ENCODE assay signal across 19 cellular contexts in genomic region chr4:171342646-171343045, GRCh38.
DNase-seq lines count a peak whose midpoint lies in the region; ATAC-seq, FAIRE-seq and TF ChIP-seq lines count a peak whose summit lies in the region.
"Had no signal": no experiment of that assay in that cellular context is flagged by ENCODE, and none has a peak within 500 bp of the region (broad histone marks: within the 10 kb centered on the region; RNA-seq: fewer than 3 reads in every experiment).

No MANE protein-coding gene starts in this region.

- no peaks in the 10 kb centered on the region for H3K27me3 Mint-ChIP-seq in progenitor cell of endocrine pancreas

- no peak overlapping the region for H3K27ac Mint-ChIP-seq in progenitor cell of endocrine pancreas
- H3K27ac Mint-ChIP-seq: CD14-positive monocyte; HFFc6; T-helper 1 cell treated with Interleukin-12 subunit alpha and Interleukin-12 subunit beta and Interleukin-4 antibody, amounts not matched to agents 30 μg/mL and 1 μg/mL, for 36 hours had no signal

- H3K4me3 ChIP-seq in SK-N-SH (ENCODE audit: low read depth in 2 of 2, low read length in 1 of 2): no peak overlapping the region

- no peak for TF ChIP-seq CTCF in D721Med (IDR thresholded peaks at IDR 0.05; ENCODE audit: insufficient read depth, missing control alignments)
- no peak for TF ChIP-seq CTCF in SK-N-SH (IDR thresholded peaks at IDR 0.05)
- TF ChIP-seq CTCF in progenitor cell of endocrine pancreas (IDR thresholded peaks at IDR 0.05; ENCODE audit: unreplicated experiment): no peak

- 37% methylated on average over 3 of the region's 3 CpGs for WGBS in SK-N-SH (ENCODE audit: low lambda C conversion rate)

- no peaks in the 10 kb centered on the region for H3K9me3 Mint-ChIP-seq in progenitor cell of endocrine pancreas (ENCODE audit: low read depth)
- H3K9me3 Mint-ChIP-seq: HFFc6; T-helper 1 cell treated with Interleukin-12 subunit alpha and Interleukin-12 subunit beta and Interleukin-4 antibody, amounts not matched to agents 30 μg/mL and 1 μg/mL, for 36 hours had no signal

- no peak overlapping the region for H3K4me2 ChIP-seq in SK-N-SH
- H3K4me2 ChIP-seq: KMS-11 had no signal

- H3K9me3 ChIP-seq in SK-N-SH: no peaks in the 10 kb centered on the region

- ATAC-seq in SK-N-SH treated with all-trans-retinoic acid at 6 μM for 48 hours: no peak

- no peaks in the 10 kb centered on the region for H3F3A ChIP-seq in SK-N-SH (replicated peaks; ENCODE audit: insufficient read depth)

- H3K4me1 ChIP-seq in SK-N-SH (ENCODE audit: control insufficient read depth in 1 of 2, insufficient read depth in 2 of 2, low read depth in 1 of 2, low read length in 1 of 2): no peaks in the 10 kb centered on the region

- H3K27me3 ChIP-seq in SK-N-SH (ENCODE audit: insufficient read depth): no peaks in the 10 kb centered on the region

- no peaks in the 10 kb centered on the region for H3K9me2 ChIP-seq in SK-N-SH

- no peak for TF ChIP-seq RAD21 in SK-N-SH (IDR thresholded peaks at IDR 0.05; ENCODE audit: low read length)

- no peak for TF ChIP-seq EP300 in SK-N-SH (IDR thresholded peaks at IDR 0.05; ENCODE audit: borderline replicate concordance in 1 of 2, low read depth in 1 of 2, low read length in 1 of 2)

- DNase-seq in D721Med (ENCODE audit: insufficient read length, low spot score) (no peak), NCI-H524 (lab: John Stamatoyannopoulos, UW) (peak; percentile 85 to 93), UCSD-AML1 (lab: John Stamatoyannopoulos, UW; ENCODE audit: unreplicated experiment) (peak; percentile 15), pons (ENCODE audit: low spot score) (peak; percentile 3), SK-N-SH (no peak), progenitor cell of endocrine pancreas (ENCODE audit: low spot score, unreplicated experiment) (no peak)
- DNase-seq: DMS153, HFFc6, NCI-H1417 treated with DMSO at 0.1 percent for 48 hours, NCI-H187 treated with DMSO at 0.1 percent for 48 hours, NCI-H748 treated with DMSO at 0.1 percent for 48 hours, SHP77 had no signal

- POLR2A ChIA-PET in SK-N-SH (lab: Yijun Ruan, JAX): no interaction called here

- no peaks in the 10 kb centered on the region for H3K4me1 Mint-ChIP-seq in progenitor cell of endocrine pancreas (ENCODE audit: low read depth)

- no peaks in the 10 kb centered on the region for H4K20me1 ChIP-seq in SK-N-SH (ENCODE audit: insufficient read depth)

- H2AFZ ChIP-seq in SK-N-SH (ENCODE audit: low read depth): no peak overlapping the region

- no peaks in the 10 kb centered on the region for H3K36me3 ChIP-seq in SK-N-SH (replicated peaks in 1 of 2; ENCODE audit: control insufficient read depth in 1 of 2, insufficient read depth in 2 of 2, low read length in 1 of 2)

- no peaks in the 10 kb centered on the region for H3K79me2 ChIP-seq in SK-N-SH (ENCODE audit: insufficient read depth)

- no peaks in the 10 kb centered on the region for H3K36me3 Mint-ChIP-seq in progenitor cell of endocrine pancreas (ENCODE audit: insufficient read depth)
- H3K36me3 Mint-ChIP-seq: CD14-positive monocyte had no signal

- H3K9ac ChIP-seq in SK-N-SH: no peak overlapping the region
- H3K9ac ChIP-seq: KMS-11 had no signal

- no peak overlapping the region for H3K4me3 Mint-ChIP-seq in progenitor cell of endocrine pancreas (ENCODE audit: low read depth)
- H3K4me3 Mint-ChIP-seq: CD14-positive monocyte; HFFc6; T-helper 1 cell treated with Interleukin-12 subunit alpha and Interleukin-12 subunit beta and Interleukin-4 antibody, amounts not matched to agents 30 μg/mL and 1 μg/mL, for 36 hours had no signal

- peak; percentile 94 for FAIRE-seq in D721Med (lab: Jason Lieb, UNC)
- FAIRE-seq: GM12892, GM18507, H54 had no signal

- CTCF ChIA-PET in SK-N-SH (lab: Yijun Ruan, JAX): no interaction called here

- H3K27ac ChIP-seq in SK-N-SH (ENCODE audit: low read depth in 2 of 2, low read length in 1 of 2): no peak overlapping the region
- H3K27ac ChIP-seq: KMS-11 had no signal

TF ChIP-seq in SK-N-SH, 30 proteins besides CTCF, POLR2A, EP300 and RAD21:
- TF ChIP-seq RFX5 (IDR thresholded peaks at IDR 0.05; ENCODE audit: low read length): no peak
- no peak for TF ChIP-seq SIN3A (IDR thresholded peaks at IDR 0.05; ENCODE audit: borderline replicate concordance, low read depth, low read length)
- no peak for TF ChIP-seq POLR2AphosphoS5 (IDR thresholded peaks at IDR 0.05; ENCODE audit: low read depth, low read length)
- TF ChIP-seq FOSL2 (IDR thresholded peaks at IDR 0.05; ENCODE audit: borderline replicate concordance, low read depth): no peak
- no peak for TF ChIP-seq ELF1 (IDR thresholded peaks at IDR 0.05)
- no peak for TF ChIP-seq USF1 (IDR thresholded peaks at IDR 0.05; ENCODE audit: borderline replicate concordance, low read depth)

TF ChIP-seq in SK-N-SH treated with all-trans-retinoic acid at 6 μM for 48 hours, 23 proteins besides CTCF, POLR2A, EP300 and RAD21:
- no peak for TF ChIP-seq RARB (CRISPR knock-in tag; IDR thresholded peaks at IDR 0.05)
- no peak for TF ChIP-seq OSR1 (CRISPR knock-in tag; IDR thresholded peaks at IDR 0.05)
- no peak for TF ChIP-seq TSHZ2 (CRISPR knock-in tag; IDR thresholded peaks at IDR 0.05)
- TF ChIP-seq PPARA (CRISPR knock-in tag; IDR thresholded peaks at IDR 0.05; ENCODE audit: borderline replicate concordance): no peak
- no peak for TF ChIP-seq TCF4 (CRISPR knock-in tag; IDR thresholded peaks at IDR 0.05; ENCODE audit: borderline replicate concordance)
- TF ChIP-seq POU6F1 (CRISPR knock-in tag; IDR thresholded peaks at IDR 0.05; ENCODE audit: borderline replicate concordance, low read depth): no peak
- no peak for TF ChIP-seq GLIS3 (CRISPR knock-in tag; IDR thresholded peaks at IDR 0.05)
- no peak for TF ChIP-seq ZNF8 (CRISPR knock-in tag; IDR thresholded peaks at IDR 0.05)
- no peak for TF ChIP-seq BACH2 (CRISPR knock-in tag; IDR thresholded peaks at IDR 0.05; ENCODE audit: borderline replicate concordance)
- TF ChIP-seq ZNF565 (CRISPR knock-in tag; conservative IDR thresholded peaks at IDR 0.05; ENCODE audit: low read depth): no peak
- TF ChIP-seq CREB5 (CRISPR knock-in tag; IDR thresholded peaks at IDR 0.05; ENCODE audit: low read depth): no peak
- TF ChIP-seq ZNF70 (CRISPR knock-in tag; IDR thresholded peaks at IDR 0.05): no peak
- TF ChIP-seq SNAI2 (CRISPR knock-in tag; IDR thresholded peaks at IDR 0.05): no peak
- TF ChIP-seq ARNTL (CRISPR knock-in tag; IDR thresholded peaks at IDR 0.05; ENCODE audit: borderline replicate concordance, low read depth): no peak
- no peak for TF ChIP-seq TOX (CRISPR knock-in tag; IDR thresholded peaks at IDR 0.05; ENCODE audit: borderline replicate concordance)
TF ChIP-seq in SK-N-SH treated with all-trans-retinoic acid at 6 μM for 48 hours: peak in this region for 0.

Comparison
In these comparisons a context has a peak if more than half of its experiments do, and no peak if none do; other contexts are left out.
1. DNase-seq: peak in NCI-H524 (2 of 2), UCSD-AML1 (single experiment) and pons (single experiment); none in D721Med (single experiment), SK-N-SH (single experiment) and progenitor cell of endocrine pancreas (single experiment).